28 cellular contexts compared by ENCODE assay signal in genomic region chr18:50689578-50689977, GRCh38.
"Had no signal": no experiment of that assay in that cellular context is flagged by ENCODE, and none has a peak within 500 bp of the region (broad histone marks: within the 10 kb centered on the region; RNA-seq: fewer than 3 reads in every experiment).

No MANE protein-coding gene starts in this region.

- H3K9me3 ChIP-seq: colonic mucosa, esophagus muscularis mucosa, esophagus squamous epithelium, gastrocnemius medialis, gastroesophageal sphincter, heart left ventricle, heart right ventricle had no signal

- H3K27ac Mint-ChIP-seq: dendritic cell treated with granulocyte-macrophage colony-stimulating factor and Interleukin-4, amounts not matched to agents 40 ng/mL and 50 ng/mL, for 4 days; effector memory CD8-positive, alpha-beta T cell; endodermal cell had no signal

- DNase-seq: colonic mucosa; cortex of kidney; dermis blood vessel endothelial cell; dorsolateral prefrontal cortex; effector CD4-positive, alpha-beta T cell; effector CD8-positive, alpha-beta T cell; effector memory CD4-positive, alpha-beta T cell; effector memory CD8-positive, alpha-beta T cell; endodermal cell; erythroblast; esophagus squamous epithelium; foreskin fibroblast; foreskin keratinocyte; foreskin melanocyte; gastrocnemius medialis; glutamatergic neuron; heart left ventricle; heart right ventricle had no signal

- H3K36me3 ChIP-seq: colonic mucosa, esophagus muscularis mucosa, esophagus squamous epithelium, gastrocnemius medialis, gastroesophageal sphincter, heart left ventricle, heart right ventricle had no signal

- H3K27ac ChIP-seq: colonic mucosa, coronary artery, dorsolateral prefrontal cortex, epithelial cell of prostate, esophagus muscularis mucosa, esophagus squamous epithelium, foreskin keratinocyte, gastrocnemius medialis, gastroesophageal sphincter, heart left ventricle, heart right ventricle had no signal

- H3K4me3 Mint-ChIP-seq: dendritic cell treated with granulocyte-macrophage colony-stimulating factor and Interleukin-4, amounts not matched to agents 40 ng/mL and 50 ng/mL, for 4 days; effector memory CD8-positive, alpha-beta T cell; endodermal cell had no signal

- H3K4me3 ChIP-seq: colonic mucosa, coronary artery, dorsolateral prefrontal cortex, esophagus muscularis mucosa, esophagus squamous epithelium, gastrocnemius medialis, gastroesophageal sphincter, heart left ventricle, heart right ventricle had no signal

- H3K27me3 Mint-ChIP-seq: dendritic cell treated with granulocyte-macrophage colony-stimulating factor and Interleukin-4, amounts not matched to agents 40 ng/mL and 50 ng/mL, for 4 days had no signal

- H3K9me3 Mint-ChIP-seq: dendritic cell treated with granulocyte-macrophage colony-stimulating factor and Interleukin-4, amounts not matched to agents 40 ng/mL and 50 ng/mL, for 4 days; effector memory CD8-positive, alpha-beta T cell; endodermal cell had no signal

- H3K27me3 ChIP-seq: colonic mucosa, dorsolateral prefrontal cortex, esophagus muscularis mucosa, esophagus squamous epithelium, foreskin keratinocyte, gastrocnemius medialis, gastroesophageal sphincter, heart left ventricle had no signal

- H3K4me1 ChIP-seq: colonic mucosa, esophagus muscularis mucosa, esophagus squamous epithelium, foreskin keratinocyte, gastrocnemius medialis, gastroesophageal sphincter had no signal

- ATAC-seq: effector memory CD8-positive, alpha-beta T cell; esophagus mucosa; foreskin keratinocyte; gastrocnemius medialis; gastroesophageal sphincter; heart left ventricle; heart right ventricle had no signal

- FAIRE-seq: colon, endometrium, endothelial cell of umbilical vein, frontal cortex had no signal
